Comparison of ENCODE assay signal across 1 cellular context in genomic region chrX:10577863-10578262, GRCh38.
TF ChIP-seq lines count a peak whose summit lies in the region.

No MANE protein-coding gene starts in this region.

TF ChIP-seq in SK-N-SH, 30 proteins besides CTCF, POLR2A, EP300 and RAD21 (continued from another document):
- TF ChIP-seq, protein P1, sequence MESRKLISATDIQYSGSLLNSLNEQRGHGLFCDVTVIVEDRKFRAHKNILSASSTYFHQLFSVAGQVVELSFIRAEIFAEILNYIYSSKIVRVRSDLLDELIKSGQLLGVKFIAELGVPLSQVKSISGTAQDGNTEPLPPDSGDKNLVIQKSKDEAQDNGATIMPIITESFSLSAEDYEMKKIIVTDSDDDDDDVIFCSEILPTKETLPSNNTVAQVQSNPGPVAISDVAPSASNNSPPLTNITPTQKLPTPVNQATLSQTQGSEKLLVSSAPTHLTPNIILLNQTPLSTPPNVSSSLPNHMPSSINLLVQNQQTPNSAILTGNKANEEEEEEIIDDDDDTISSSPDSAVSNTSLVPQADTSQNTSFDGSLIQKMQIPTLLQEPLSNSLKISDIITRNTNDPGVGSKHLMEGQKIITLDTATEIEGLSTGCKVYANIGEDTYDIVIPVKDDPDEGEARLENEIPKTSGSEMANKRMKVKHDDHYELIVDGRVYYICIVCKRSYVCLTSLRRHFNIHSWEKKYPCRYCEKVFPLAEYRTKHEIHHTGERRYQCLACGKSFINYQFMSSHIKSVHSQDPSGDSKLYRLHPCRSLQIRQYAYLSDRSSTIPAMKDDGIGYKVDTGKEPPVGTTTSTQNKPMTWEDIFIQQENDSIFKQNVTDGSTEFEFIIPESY (IDR thresholded peaks at IDR 0.05; ENCODE audit: borderline replicate concordance, low read depth) = no peak
- TF ChIP-seq SIN3A (IDR thresholded peaks at IDR 0.05; ENCODE audit: borderline replicate concordance, low read depth, low read length) = no peak
- no peak for TF ChIP-seq GABPA (IDR thresholded peaks at IDR 0.05; ENCODE audit: low read depth)
- no peak for TF ChIP-seq POLR2AphosphoS5 (IDR thresholded peaks at IDR 0.05; ENCODE audit: low read depth, low read length)
TF ChIP-seq in SK-N-SH: peak in this region for 0.
